ENCODE assay signal across 12 cellular contexts in the genomic region with DNA sequence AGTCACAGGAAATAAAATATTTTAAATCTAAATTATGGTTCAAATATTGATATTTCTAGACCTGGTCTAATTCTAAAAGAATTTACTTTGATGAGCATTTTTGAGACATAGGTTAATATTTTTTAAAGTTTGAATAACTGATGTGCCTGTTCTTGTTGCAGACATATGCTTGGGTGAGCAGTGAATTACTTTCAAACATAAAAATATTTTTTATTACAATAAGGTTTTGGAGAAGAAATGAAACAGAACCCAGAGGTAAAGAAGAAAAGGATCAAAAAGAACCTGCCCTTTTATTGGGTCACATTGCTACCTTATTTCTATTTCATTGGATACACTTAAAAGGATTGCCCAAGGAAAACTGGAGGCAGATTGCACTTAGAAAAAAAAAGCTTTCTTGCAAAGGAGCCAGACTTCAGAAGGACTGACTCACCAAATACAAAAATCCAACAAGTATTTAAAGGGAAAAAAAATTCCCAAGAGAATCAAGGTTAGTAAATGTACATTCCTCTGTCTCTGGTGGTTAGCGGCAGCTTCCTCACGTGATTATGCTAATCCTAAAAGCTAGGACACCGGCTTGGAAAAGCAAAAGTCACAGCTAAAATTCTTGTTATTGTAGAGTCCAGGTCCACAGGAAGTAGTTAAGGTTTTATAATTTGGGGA. TPM values are rescaled to one million over a fixed set of nuclear protein-coding genes. Genes with fewer than 3 reads are reported as not detected.
A peak's percentile ranks its signal among the peaks of the same experiment; 100 is the strongest.
DNase-seq lines count a peak whose midpoint lies in the region; ATAC-seq and TF ChIP-seq lines count a peak whose summit lies in the region.
"Had no signal": no experiment of that assay in that cellular context is flagged by ENCODE, and none has a peak within 500 bp of the region (broad histone marks: within the 10 kb centered on the region; RNA-seq: fewer than 3 reads in every experiment).

No MANE protein-coding gene starts in this region.

- POLR2A ChIA-PET in RWPE1 (lab: Yijun Ruan, JAX; ENCODE audit: low non-redundant PET), result no interaction called here

- H3K27ac ChIP-seq in RWPE1 (no peak overlapping the region), tibial nerve (no peak overlapping the region)
- H3K27ac ChIP-seq: Peyer's patch had no signal

- no peak for TF ChIP-seq POLR2A in tibial nerve (IDR thresholded peaks at IDR 0.05)

- peaks cover 2 to 87% of the 10 kb centered on the region in 2 donors for H3K27me3 ChIP-seq in tibial nerve

- TF ChIP-seq CTCF in RWPE1 (conservative IDR thresholded peaks at IDR 0.05; ENCODE audit: low read depth) (no peak), fibroblast of pulmonary artery (IDR thresholded peaks at IDR 0.05; ENCODE audit: low read length, missing control alignments) (no peak), tibial nerve (IDR thresholded peaks at IDR 0.05) (no peak)

- TF ChIP-seq EP300 in tibial nerve (IDR thresholded peaks at IDR 0.05), result no peak

- H3K4me1 ChIP-seq in tibial nerve, result peaks cover 0 to 25% (median 0%) of the 10 kb centered on the region in 4 donors

- peak; percentile 11 for DNase-seq in NCI-H345 treated with DMSO at 0.1 percent for 48 hours (lab: John Stamatoyannopoulos, UW; ENCODE audit: unreplicated experiment)
- DNase-seq in NCI-H345 (lab: John Stamatoyannopoulos, UW), result no peak
- DNase-seq in RWPE1 (ENCODE audit: low spot score), result peak; percentile 16
- DNase-seq in fibroblast of pulmonary artery (ENCODE audit: low read depth), result peak; percentile 73
- no peak for DNase-seq in tibial nerve (ENCODE audit: low spot score in 2 of 2)
- DNase-seq: 8988T; activated CD8-positive, alpha-beta memory T cell treated with anti-CD3 and anti-CD28 coated beads, Interleukin-2, amount 50 U/mL, for 4 hours; Peyer's patch had no signal

- no peak overlapping the region for H3K4me3 ChIP-seq in fibroblast of pulmonary artery (replicated peaks; ENCODE audit: low read depth, low read length)
- no peak overlapping the region for H3K4me3 ChIP-seq in tibial nerve
- H3K4me3 ChIP-seq: Peyer's patch had no signal

- H3K36me3 ChIP-seq in tibial nerve, result no peaks in the 10 kb centered on the region
- H3K36me3 ChIP-seq: Peyer's patch had no signal

- WGBS in tibial nerve, 2 donors, result 68 to 76% methylated on average over 3 of the region's 3 CpGs

- CTCF ChIA-PET in RWPE1 (lab: Yijun Ruan, JAX), result no interaction called here

- H3K9me3 ChIP-seq in tibial nerve, result no peaks in the 10 kb centered on the region
- H3K9me3 ChIP-seq: Peyer's patch had no signal

- ATAC-seq in GM18517 (IDR thresholded peaks at IDR 0.05; ENCODE audit: unreplicated experiment) (no peak), GM21529 (IDR thresholded peaks at IDR 0.05; ENCODE audit: unreplicated experiment) (no peak), GM18498 (IDR thresholded peaks at IDR 0.05; ENCODE audit: unreplicated experiment) (no peak)

RNA-seq across cellular contexts. Expression of gene ENPP7, which starts 18.5 kb away (rescaled TPM):
- not detected for total RNA-seq in tibial nerve
- total RNA-seq: endothelial cell of umbilical vein had no signal

RNA-seq across cellular contexts. Expression of gene CBX2, which starts 28.7 kb away (rescaled TPM):
- 1 to 10 TPM; 2.4 to 5.9 (median 4.5) TPM for total RNA-seq in tibial nerve

RNA-seq across cellular contexts. Expression of gene CBX8, which starts 47.6 kb away (rescaled TPM):
- total RNA-seq in tibial nerve, result 1 to 10 TPM in 1 of 4 donors, under 1 TPM in 2, not detected in 1; 0.84 to 4.2 (median 0.87) TPM

Comparison
In these comparisons a context has a peak if more than half of its experiments do, and no peak if none do; other contexts are left out.
1. DNase-seq: peak in NCI-H345 treated with DMSO at 0.1 percent for 48 hours (single experiment), RWPE1 (single experiment) and fibroblast of pulmonary artery (single experiment); none in NCI-H345 (single experiment) and tibial nerve (0 of 2).